9 cellular contexts compared by ENCODE assay signal in genomic region chr11:130118636-130119387, GRCh38. TPM values are rescaled to one million over a fixed set of nuclear protein-coding genes. Genes with fewer than 3 reads are reported as not detected.
DNase-seq lines count a peak whose midpoint lies in the region; ATAC-seq and TF ChIP-seq lines count a peak whose summit lies in the region.
"Had no signal": no experiment of that assay in that cellular context is flagged by ENCODE, and none has a peak within 500 bp of the region (broad histone marks: within the 10 kb centered on the region; RNA-seq: fewer than 3 reads in every experiment).

No MANE protein-coding gene starts in this region.

- peaks cover 9% of the 10 kb centered on the region for H3K36me3 Mint-ChIP-seq in activated CD4-positive, alpha-beta T cell treated with anti-CD3 and anti-CD28 coated beads, Interleukin-2, amount 10 ng/mL, durations not matched to agents 7 days and 5 days (ENCODE audit: low read depth)
- peaks cover 29% of the 10 kb centered on the region for H3K36me3 Mint-ChIP-seq in stimulated activated naive CD8-positive, alpha-beta T cell treated with anti-CD3 and anti-CD28 coated beads, Interleukin-15, Interleukin-2, amounts not matched to agents 100 ng/mL and 50 ng/mL, for 24 hours (ENCODE audit: low read depth)
- H3K36me3 Mint-ChIP-seq in HFFc6 (ENCODE audit: low read depth): peaks cover 54% of the 10 kb centered on the region

- peaks cover 29% of the 10 kb centered on the region for H3K27me3 Mint-ChIP-seq in activated CD4-positive, alpha-beta T cell treated with anti-CD3 and anti-CD28 coated beads, Interleukin-2, amount 10 ng/mL, durations not matched to agents 7 days and 5 days
- peaks cover 11% of the 10 kb centered on the region for H3K27me3 Mint-ChIP-seq in stimulated activated naive CD8-positive, alpha-beta T cell treated with anti-CD3 and anti-CD28 coated beads, Interleukin-15, Interleukin-2, amounts not matched to agents 100 ng/mL and 50 ng/mL, for 24 hours
- H3K27me3 Mint-ChIP-seq in HFFc6 (ENCODE audit: insufficient read depth): peaks cover 3% of the 10 kb centered on the region

- peak; percentile 54 for ATAC-seq in HG03045 (IDR thresholded peaks at IDR 0.05; ENCODE audit: unreplicated experiment)

- no peak overlapping the region for H3K4me3 Mint-ChIP-seq in activated CD4-positive, alpha-beta T cell treated with anti-CD3 and anti-CD28 coated beads, Interleukin-2, amount 10 ng/mL, durations not matched to agents 7 days and 5 days
- peak overlapping the region; percentile 42 for H3K4me3 Mint-ChIP-seq in stimulated activated naive CD8-positive, alpha-beta T cell treated with anti-CD3 and anti-CD28 coated beads, Interleukin-15, Interleukin-2, amounts not matched to agents 100 ng/mL and 50 ng/mL, for 24 hours
- H3K4me3 Mint-ChIP-seq in HFFc6: no peak overlapping the region

- POLR2A ChIA-PET in activated CD4-positive, alpha-beta T cell treated with anti-CD3 and anti-CD28 coated beads, Interleukin-2, amount 10 ng/mL, durations not matched to agents 7 days and 5 days (lab: Charles Lee): no interaction called here

- no peak for TF ChIP-seq CTCF in HFFc6 (IDR thresholded peaks at IDR 0.05)

- CTCF ChIA-PET in activated CD4-positive, alpha-beta T cell treated with anti-CD3 and anti-CD28 coated beads, Interleukin-2, amount 10 ng/mL, durations not matched to agents 7 days and 5 days (lab: Charles Lee): interaction anchor here (0.6 to 0.9 kb wide), 3 partner anchors 74 to 113 kb away, joined by 3 to 5 read pairs (median 5); no protein-coding TSS in a partner anchor

- peaks cover 41% of the 10 kb centered on the region for H3K4me1 Mint-ChIP-seq in activated CD4-positive, alpha-beta T cell treated with anti-CD3 and anti-CD28 coated beads, Interleukin-2, amount 10 ng/mL, durations not matched to agents 7 days and 5 days
- peaks cover 71% of the 10 kb centered on the region for H3K4me1 Mint-ChIP-seq in stimulated activated naive CD8-positive, alpha-beta T cell treated with anti-CD3 and anti-CD28 coated beads, Interleukin-15, Interleukin-2, amounts not matched to agents 100 ng/mL and 50 ng/mL, for 24 hours (ENCODE audit: low read depth)
- H3K4me1 Mint-ChIP-seq in HFFc6 (ENCODE audit: low read depth): peaks cover 43% of the 10 kb centered on the region

- H3K9me3 Mint-ChIP-seq in activated CD4-positive, alpha-beta T cell treated with anti-CD3 and anti-CD28 coated beads, Interleukin-2, amount 10 ng/mL, durations not matched to agents 7 days and 5 days: no peaks in the 10 kb centered on the region
- no peaks in the 10 kb centered on the region for H3K9me3 Mint-ChIP-seq in stimulated activated naive CD8-positive, alpha-beta T cell treated with anti-CD3 and anti-CD28 coated beads, Interleukin-15, Interleukin-2, amounts not matched to agents 100 ng/mL and 50 ng/mL, for 24 hours
- H3K9me3 Mint-ChIP-seq in HFFc6: no peaks in the 10 kb centered on the region

- peak; percentile 8 for DNase-seq in stimulated activated CD4-positive, alpha-beta T cell treated with anti-CD3 and anti-CD28 coated beads, Interleukin-1b, Interleukin-23, amount 100 ng/mL, for 48 hours
- DNase-seq in stimulated activated CD4-positive, alpha-beta T cell treated with anti-CD3 and anti-CD28 coated beads, Interleukin-2, amount 100 ng/mL, for 48 hours: no peak
- peak; percentile 18 for DNase-seq in activated CD4-positive, alpha-beta T cell treated with anti-CD3 and anti-CD28 coated beads, Interleukin-2, amount 10 ng/mL, durations not matched to agents 7 days and 5 days
- DNase-seq in NCI-H69 (lab: John Stamatoyannopoulos, UW): no peak
- no peak for DNase-seq in HFFc6
- no peak for DNase-seq in NCI-H146 (lab: John Stamatoyannopoulos, UW)
- DNase-seq: SIG-M5 had no signal

- H3K27ac Mint-ChIP-seq in activated CD4-positive, alpha-beta T cell treated with anti-CD3 and anti-CD28 coated beads, Interleukin-2, amount 10 ng/mL, durations not matched to agents 7 days and 5 days: no peak overlapping the region
- H3K27ac Mint-ChIP-seq in stimulated activated naive CD8-positive, alpha-beta T cell treated with anti-CD3 and anti-CD28 coated beads, Interleukin-15, Interleukin-2, amounts not matched to agents 100 ng/mL and 50 ng/mL, for 24 hours: peak overlapping the region; percentile 32
- no peak overlapping the region for H3K27ac Mint-ChIP-seq in HFFc6

RNA-seq across cellular contexts. Expression of gene ST14, which starts 40.8 kb away (rescaled TPM):
- total RNA-seq in activated CD4-positive, alpha-beta T cell treated with anti-CD3 and anti-CD28 coated beads, Interleukin-2, amount 10 ng/mL, durations not matched to agents 7 days and 5 days: not detected
- total RNA-seq in HFFc6 (2021; fragmentation: NEBNext Ultra II Directional; extraction: Animal tissue kit (Norgen Biotek cat#: 25700)): not detected

RNA-seq across cellular contexts. Expression of gene APLP2, which starts 49.1 kb away (rescaled TPM):
- total RNA-seq in activated CD4-positive, alpha-beta T cell treated with anti-CD3 and anti-CD28 coated beads, Interleukin-2, amount 10 ng/mL, durations not matched to agents 7 days and 5 days: 10 to 100 TPM; 18.9 to 19.8 TPM
- total RNA-seq in HFFc6 (2021; fragmentation: NEBNext Ultra II Directional; extraction: Animal tissue kit (Norgen Biotek cat#: 25700)): 100 to 1,000 TPM; 333 to 490 (median 458) TPM

Comparison
In these comparisons a context has a peak if more than half of its experiments do, and no peak if none do; other contexts are left out.
1. DNase-seq: peak in stimulated activated CD4-positive, alpha-beta T cell treated with anti-CD3 and anti-CD28 coated beads, Interleukin-1b, Interleukin-23, amount 100 ng/mL, for 48 hours (single experiment) and activated CD4-positive, alpha-beta T cell treated with anti-CD3 and anti-CD28 coated beads, Interleukin-2, amount 10 ng/mL, durations not matched to agents 7 days and 5 days (single experiment); none in stimulated activated CD4-positive, alpha-beta T cell treated with anti-CD3 and anti-CD28 coated beads, Interleukin-2, amount 100 ng/mL, for 48 hours (0 of 2), NCI-H69 (single experiment), HFFc6 (single experiment) and NCI-H146 (single experiment).
2. RNA of gene APLP2, which starts 49.1 kb away (total RNA-seq): 333 to 490 TPM in HFFc6; 18.9 to 19.8 TPM in activated CD4-positive, alpha-beta T cell treated with anti-CD3 and anti-CD28 coated beads, Interleukin-2, amount 10 ng/mL, durations not matched to agents 7 days and 5 days; every median in the first group is over 10 times any median in the second.